ENCODE assay signal across 8 cellular contexts in genomic region chr17:41547921-41548843, GRCh38. TPM values are rescaled to one million over a fixed set of nuclear protein-coding genes. Genes with fewer than 3 reads are reported as not detected.
DNase-seq lines count a peak whose midpoint lies in the region; ATAC-seq, FAIRE-seq and TF ChIP-seq lines count a peak whose summit lies in the region.

No MANE protein-coding gene starts in this region.

- POLR2A ChIA-PET in HepG2 (lab: Yijun Ruan, JAX): interaction anchor here (1.0 to 3.3 kb wide), 6 partner anchors 11 to 729 kb away, joined by 3 to 26 read pairs (median 4); partner anchors contain the start of genes EIF1 and KRT19

- H4K20me1 ChIP-seq in HepG2 (ENCODE audit: insufficient read depth, low read length): no peaks in the 10 kb centered on the region

- no peak for FAIRE-seq in HepG2 (lab: Jason Lieb, UNC)

- no peak overlapping the region for H3K9ac ChIP-seq in HepG2 (ENCODE audit: insufficient read depth, low read depth, low read length)

- peaks cover 40% of the 10 kb centered on the region for H3K4me1 Mint-ChIP-seq in brain

- TF ChIP-seq EP300 in HepG2 (IDR thresholded peaks at IDR 0.05; ENCODE audit: low read depth in 2 of 2, low read length in 2 of 2) (no peak), HepG2 (CRISPR knock-in tag; IDR thresholded peaks at IDR 0.05; ENCODE audit: borderline replicate concordance) (no peak)

- no peak overlapping the region for H3K27ac ChIP-seq in HepG2 (ENCODE audit: extremely low read length, insufficient read depth, low read length)

- peak; percentile 26 for ATAC-seq in HepG2

- H3K27ac Mint-ChIP-seq in brain: peak overlapping the region; percentile 7 to 91 (median 74)

- peak overlapping the region in 2 of 3 experiments; percentile 18 to 67; a peak in 2 of 6 replicates for H3K4me3 ChIP-seq in HepG2 (replicated peaks in 1 of 3; ENCODE audit: insufficient read depth in 1 of 3, low read depth in 2 of 3, low read length in 3 of 3)

- no peak for TF ChIP-seq POLR2A in HepG2 (IDR thresholded peaks at IDR 0.05; ENCODE audit: insufficient read depth in 1 of 2, low read depth in 2 of 2, low read length in 2 of 2)

- peaks cover 12% of the 10 kb centered on the region for H3K27me3 Mint-ChIP-seq in brain

- no peaks in the 10 kb centered on the region for H3K36me3 ChIP-seq in HepG2 (replicated peaks in 1 of 2; ENCODE audit: control insufficient read depth in 1 of 2, insufficient read depth in 2 of 2, low read length in 2 of 2)

- no peaks in the 10 kb centered on the region for H3K36me3 Mint-ChIP-seq in brain

- 24% methylated on average over 15 of the region's 23 CpGs for WGBS in HepG2 (ENCODE audit: low lambda C conversion rate)

- H3K79me2 ChIP-seq in HepG2 (ENCODE audit: insufficient read depth, low read length): no peaks in the 10 kb centered on the region

- intact Hi-C loops in HepG2 (cut with micrococcal nuclease; ENCODE audit: unreplicated experiment): no loop called here

- H3K4me3 Mint-ChIP-seq in brain: no peak overlapping the region

- H3K9me3 ChIP-seq in HepG2 (ENCODE audit: low read length): no peaks in the 10 kb centered on the region

- H3K4me2 ChIP-seq in HepG2 (ENCODE audit: low read depth, low read length): peak overlapping the region; percentile 93

- H3K27me3 ChIP-seq in HepG2 (ENCODE audit: control insufficient read depth in 1 of 2, insufficient read depth in 2 of 2, low read length in 2 of 2): peaks cover 4 to 23% of the 10 kb centered on the region in 2 experiments; a peak in 4 of 5 replicates

- TF ChIP-seq CTCF in brain (conservative IDR thresholded peaks at IDR 0.05) (no peak), HepG2 (CRISPR knock-in tag; IDR thresholded peaks at IDR 0.05) (no peak)

- peaks cover 5 to 14% (median 10%) of the 10 kb centered on the region in 5 experiments for H3K9me3 Mint-ChIP-seq in brain

- H2AFZ ChIP-seq in HepG2 (ENCODE audit: low read length): peak overlapping the region; percentile 49

- H3K4me1 ChIP-seq in HepG2 (ENCODE audit: insufficient read depth, low read length): peaks cover 48% of the 10 kb centered on the region

- BruUV-seq in HepG2 (replicated peaks; lab: Mats Ljungman, UMichigan): no TSS peak

- in situ Hi-C loops in HepG2 (cut with HindIII; ENCODE audit: extremely low pct_ligation_motif_present, low pct_unique_long_range_greater_than_20kb): loop anchor here (5.0 kb wide), 2 partner anchors 61 to 114 kb away; partner anchors contain the start of gene KRT36

- peak; percentile 45 for DNase-seq in SIG-M5 treated with dmso at 0.1 percent for 504 hours (lab: John Stamatoyannopoulos, UW; ENCODE audit: unreplicated experiment)
- no peak for DNase-seq in SIG-M5 (lab: John Stamatoyannopoulos, UW)
- peak; percentile 97 for DNase-seq in SW480 (ENCODE audit: low spot score)
- DNase-seq in HepG2 (ENCODE audit: low spot score): no peak
- DNase-seq in stimulated activated CD4-positive, alpha-beta T cell treated with anti-CD3 and anti-CD28 coated beads, Interleukin-4, amount 100 ng/mL, for 4 hours: peak; percentile 50 to 76
- DNase-seq in GF-D8 (lab: John Stamatoyannopoulos, UW): no peak
- no peak for DNase-seq in NCI-H524 treated with DMSO at 0.1 percent for 48 hours (lab: John Stamatoyannopoulos, UW)

- no peak for TF ChIP-seq RAD21 in HepG2 (CRISPR knock-in tag; IDR thresholded peaks at IDR 0.05)

- CTCF ChIA-PET in HepG2 (lab: Yijun Ruan, JAX; ENCODE audit: low intra/inter-chr PET ratio, low total read pairs): interaction anchor here (1.1 to 6.3 kb wide), 9 partner anchors 20 to 745 kb away, joined by 4 to 84 read pairs (median 21); partner anchors contain the start of gene KRT19

RNA-seq across cellular contexts. Expression of gene KRT19, which starts 20.1 kb away (rescaled TPM):
- polyA plus RNA-seq in brain (ENCODE audit: insufficient read depth, low read depth, low replicate concordance) (42.9 TPM), HepG2 (2011; rRNA removed) (142 and 154 TPM in 2 replicates)
- total RNA-seq in HepG2 (2016; rRNA removed; fragmentation: Illumina TruSeq; extraction: Trizol): 114 and 131 TPM in 2 replicates
- total RNA-seq in HepG2 (2016; cell fraction: cytosol; rRNA removed; fragmentation: Illumina TruSeq; extraction: Trizol; ENCODE audit: low read depth): 56.4 and 59.6 TPM in 2 replicates
- 112 and 133 TPM in 2 replicates for total RNA-seq in HepG2 (2016; cell fraction: insoluble cytoplasmic fraction; rRNA removed; fragmentation: Illumina TruSeq; extraction: Trizol)
- total RNA-seq in HepG2 (2016; cell fraction: membrane; rRNA removed; fragmentation: Illumina TruSeq; extraction: Trizol): 51.6 and 55.7 TPM in 2 replicates
- 57.9 and 58.1 TPM in 2 replicates for total RNA-seq in HepG2 (2016; cell fraction: nucleus; rRNA removed; fragmentation: Illumina TruSeq; extraction: Trizol)
- polyA plus RNA-seq in HepG2 (2011; cell fraction: cytosol; rRNA removed): 133 and 195 TPM in 2 replicates
- polyA plus RNA-seq in HepG2 (2011; cell fraction: nucleus; rRNA removed): 87.0 and 93.3 TPM in 2 replicates
- 47.9 and 55.2 TPM in 2 replicates for polyA plus RNA-seq in HepG2 (2012)
- polyA plus RNA-seq in HepG2 (2016; cell fraction: cytosol; fragmentation: Illumina TruSeq; extraction: Trizol; ENCODE audit: low read depth): 48.0 and 50.3 TPM in 2 replicates
- 100 and 108 TPM in 2 replicates for polyA plus RNA-seq in HepG2 (2016; cell fraction: insoluble cytoplasmic fraction; fragmentation: Illumina TruSeq; extraction: Trizol; ENCODE audit: low read depth)
- polyA plus RNA-seq in HepG2 (2016; cell fraction: membrane; fragmentation: Illumina TruSeq; extraction: Trizol; ENCODE audit: low read depth): 41.2 and 41.6 TPM in 2 replicates
- 79.3 and 85.0 TPM in 2 replicates for polyA plus RNA-seq in HepG2 (2016; cell fraction: nucleus; fragmentation: Illumina TruSeq; extraction: Trizol; ENCODE audit: insufficient read depth, low read depth)
- polyA minus RNA-seq in HepG2 (2011; rRNA and poly(A)+ RNA removed; ENCODE audit: low replicate concordance): 163 and 173 TPM in 2 replicates
- polyA minus RNA-seq in HepG2 (2011; cell fraction: cytosol; rRNA and poly(A)+ RNA removed): 82.1 and 108 TPM in 2 replicates
- polyA minus RNA-seq in HepG2 (2011; cell fraction: nucleus; rRNA and poly(A)+ RNA removed): 23.6 and 27.8 TPM in 2 replicates

RNA-seq across cellular contexts. Expression of gene KRT9, which starts 23.7 kb away (rescaled TPM):
- polyA plus RNA-seq in brain (ENCODE audit: insufficient read depth, low read depth, low replicate concordance) (not detected), HepG2 (2011; rRNA removed) (not detected in 2 replicates)
- not detected in 2 replicates for total RNA-seq in HepG2 (2016; rRNA removed; fragmentation: Illumina TruSeq; extraction: Trizol)
- not detected in 2 replicates for total RNA-seq in HepG2 (2016; cell fraction: cytosol; rRNA removed; fragmentation: Illumina TruSeq; extraction: Trizol; ENCODE audit: low read depth)
- not detected in 2 replicates for total RNA-seq in HepG2 (2016; cell fraction: insoluble cytoplasmic fraction; rRNA removed; fragmentation: Illumina TruSeq; extraction: Trizol)
- total RNA-seq in HepG2 (2016; cell fraction: membrane; rRNA removed; fragmentation: Illumina TruSeq; extraction: Trizol): not detected in 2 replicates
- not detected in 2 replicates for total RNA-seq in HepG2 (2016; cell fraction: nucleus; rRNA removed; fragmentation: Illumina TruSeq; extraction: Trizol)
- not detected in 2 replicates for polyA plus RNA-seq in HepG2 (2011; cell fraction: cytosol; rRNA removed)
- polyA plus RNA-seq in HepG2 (2011; cell fraction: nucleus; rRNA removed): not detected in 2 replicates
- not detected in 2 replicates for polyA plus RNA-seq in HepG2 (2012)
- not detected in 2 replicates for polyA plus RNA-seq in HepG2 (2016; cell fraction: cytosol; fragmentation: Illumina TruSeq; extraction: Trizol; ENCODE audit: low read depth)
- not detected in 2 replicates for polyA plus RNA-seq in HepG2 (2016; cell fraction: insoluble cytoplasmic fraction; fragmentation: Illumina TruSeq; extraction: Trizol; ENCODE audit: low read depth)
- polyA plus RNA-seq in HepG2 (2016; cell fraction: membrane; fragmentation: Illumina TruSeq; extraction: Trizol; ENCODE audit: low read depth): not detected in 2 replicates
- not detected in 2 replicates for polyA plus RNA-seq in HepG2 (2016; cell fraction: nucleus; fragmentation: Illumina TruSeq; extraction: Trizol; ENCODE audit: insufficient read depth, low read depth)
- polyA minus RNA-seq in HepG2 (2011; rRNA and poly(A)+ RNA removed; ENCODE audit: low replicate concordance): 0.19 TPM in 1 of 2 replicates, not detected in the other
- polyA minus RNA-seq in HepG2 (2011; cell fraction: cytosol; rRNA and poly(A)+ RNA removed): not detected in 2 replicates
- polyA minus RNA-seq in HepG2 (2011; cell fraction: nucleus; rRNA and poly(A)+ RNA removed): not detected in 2 replicates

RNA-seq across cellular contexts. Expression of gene KRT15, which starts 29.5 kb away (rescaled TPM):
- polyA plus RNA-seq in brain (ENCODE audit: insufficient read depth, low read depth, low replicate concordance) (2.3 TPM), HepG2 (2011; rRNA removed) (0.63 and 1.2 TPM in 2 replicates)
- total RNA-seq in HepG2 (2016; rRNA removed; fragmentation: Illumina TruSeq; extraction: Trizol): 0.46 and 0.94 TPM in 2 replicates
- 0.26 and 0.30 TPM in 2 replicates for total RNA-seq in HepG2 (2016; cell fraction: cytosol; rRNA removed; fragmentation: Illumina TruSeq; extraction: Trizol; ENCODE audit: low read depth)
- total RNA-seq in HepG2 (2016; cell fraction: insoluble cytoplasmic fraction; rRNA removed; fragmentation: Illumina TruSeq; extraction: Trizol): 0.52 and 0.62 TPM in 2 replicates
- 0.53 and 0.59 TPM in 2 replicates for total RNA-seq in HepG2 (2016; cell fraction: membrane; rRNA removed; fragmentation: Illumina TruSeq; extraction: Trizol)
- total RNA-seq in HepG2 (2016; cell fraction: nucleus; rRNA removed; fragmentation: Illumina TruSeq; extraction: Trizol): 0.63 and 1.2 TPM in 2 replicates
- polyA plus RNA-seq in HepG2 (2011; cell fraction: cytosol; rRNA removed): 0.85 and 0.87 TPM in 2 replicates
- polyA plus RNA-seq in HepG2 (2011; cell fraction: nucleus; rRNA removed): 1.6 and 2.2 TPM in 2 replicates
- polyA plus RNA-seq in HepG2 (2012): 0.27 and 0.33 TPM in 2 replicates
- 0.18 and 0.42 TPM in 2 replicates for polyA plus RNA-seq in HepG2 (2016; cell fraction: cytosol; fragmentation: Illumina TruSeq; extraction: Trizol; ENCODE audit: low read depth)
- 0.56 and 0.61 TPM in 2 replicates for polyA plus RNA-seq in HepG2 (2016; cell fraction: insoluble cytoplasmic fraction; fragmentation: Illumina TruSeq; extraction: Trizol; ENCODE audit: low read depth)
- 0.31 and 0.50 TPM in 2 replicates for polyA plus RNA-seq in HepG2 (2016; cell fraction: membrane; fragmentation: Illumina TruSeq; extraction: Trizol; ENCODE audit: low read depth)
- 1.0 TPM in 2 replicates for polyA plus RNA-seq in HepG2 (2016; cell fraction: nucleus; fragmentation: Illumina TruSeq; extraction: Trizol; ENCODE audit: insufficient read depth, low read depth)
- polyA minus RNA-seq in HepG2 (2011; rRNA and poly(A)+ RNA removed; ENCODE audit: low replicate concordance): 0.28 and 4.2 TPM in 2 replicates
- 1.1 TPM in 1 of 2 replicates, not detected in the other for polyA minus RNA-seq in HepG2 (2011; cell fraction: cytosol; rRNA and poly(A)+ RNA removed)
- polyA minus RNA-seq in HepG2 (2011; cell fraction: nucleus; rRNA and poly(A)+ RNA removed): 0.39 and 0.62 TPM in 2 replicates

RNA-seq across cellular contexts. Expression of gene KRT14, which starts 38.5 kb away (rescaled TPM):
- not detected for polyA plus RNA-seq in brain (ENCODE audit: insufficient read depth, low read depth, low replicate concordance)
- not detected in 2 replicates for total RNA-seq in HepG2 (2016; rRNA removed; fragmentation: Illumina TruSeq; extraction: Trizol)
- not detected in 2 replicates for total RNA-seq in HepG2 (2016; cell fraction: cytosol; rRNA removed; fragmentation: Illumina TruSeq; extraction: Trizol; ENCODE audit: low read depth)
- total RNA-seq in HepG2 (2016; cell fraction: insoluble cytoplasmic fraction; rRNA removed; fragmentation: Illumina TruSeq; extraction: Trizol): not detected in 2 replicates
- total RNA-seq in HepG2 (2016; cell fraction: membrane; rRNA removed; fragmentation: Illumina TruSeq; extraction: Trizol): not detected in 2 replicates
- total RNA-seq in HepG2 (2016; cell fraction: nucleus; rRNA removed; fragmentation: Illumina TruSeq; extraction: Trizol): not detected in 2 replicates
- 0.09 and 0.37 TPM in 2 replicates for polyA plus RNA-seq in HepG2 (2011; rRNA removed)
- polyA plus RNA-seq in HepG2 (2011; cell fraction: cytosol; rRNA removed): 0.03 and 0.04 TPM in 2 replicates
- not detected in 2 replicates for polyA plus RNA-seq in HepG2 (2011; cell fraction: nucleus; rRNA removed)
- not detected in 2 replicates for polyA plus RNA-seq in HepG2 (2012)
- polyA plus RNA-seq in HepG2 (2016; cell fraction: cytosol; fragmentation: Illumina TruSeq; extraction: Trizol; ENCODE audit: low read depth): not detected in 2 replicates
- not detected in 2 replicates for polyA plus RNA-seq in HepG2 (2016; cell fraction: insoluble cytoplasmic fraction; fragmentation: Illumina TruSeq; extraction: Trizol; ENCODE audit: low read depth)
- polyA plus RNA-seq in HepG2 (2016; cell fraction: membrane; fragmentation: Illumina TruSeq; extraction: Trizol; ENCODE audit: low read depth): not detected in 2 replicates
- not detected in 2 replicates for polyA plus RNA-seq in HepG2 (2016; cell fraction: nucleus; fragmentation: Illumina TruSeq; extraction: Trizol; ENCODE audit: insufficient read depth, low read depth)
- 9.6 TPM in 1 of 2 replicates, not detected in the other for polyA minus RNA-seq in HepG2 (2011; rRNA and poly(A)+ RNA removed; ENCODE audit: low replicate concordance)
- not detected in 2 replicates for polyA minus RNA-seq in HepG2 (2011; cell fraction: cytosol; rRNA and poly(A)+ RNA removed)
- not detected in 2 replicates for polyA minus RNA-seq in HepG2 (2011; cell fraction: nucleus; rRNA and poly(A)+ RNA removed)

RNA-seq across cellular contexts. Expression of gene KRT13, which starts 42.8 kb away (rescaled TPM):
- polyA plus RNA-seq in brain (ENCODE audit: insufficient read depth, low read depth, low replicate concordance) (not detected), HepG2 (2011; rRNA removed) (0.30 TPM in 1 of 2 replicates, not detected in the other)
- not detected in 2 replicates for total RNA-seq in HepG2 (2016; rRNA removed; fragmentation: Illumina TruSeq; extraction: Trizol)
- not detected in 2 replicates for total RNA-seq in HepG2 (2016; cell fraction: cytosol; rRNA removed; fragmentation: Illumina TruSeq; extraction: Trizol; ENCODE audit: low read depth)
- not detected in 2 replicates for total RNA-seq in HepG2 (2016; cell fraction: insoluble cytoplasmic fraction; rRNA removed; fragmentation: Illumina TruSeq; extraction: Trizol)
- total RNA-seq in HepG2 (2016; cell fraction: membrane; rRNA removed; fragmentation: Illumina TruSeq; extraction: Trizol): not detected in 2 replicates
- total RNA-seq in HepG2 (2016; cell fraction: nucleus; rRNA removed; fragmentation: Illumina TruSeq; extraction: Trizol): not detected in 2 replicates
- polyA plus RNA-seq in HepG2 (2011; cell fraction: cytosol; rRNA removed): 0.05 TPM in 1 of 2 replicates, not detected in the other
- 0.09 TPM in 1 of 2 replicates, not detected in the other for polyA plus RNA-seq in HepG2 (2011; cell fraction: nucleus; rRNA removed)
- polyA plus RNA-seq in HepG2 (2012): not detected in 2 replicates
- polyA plus RNA-seq in HepG2 (2016; cell fraction: cytosol; fragmentation: Illumina TruSeq; extraction: Trizol; ENCODE audit: low read depth): not detected in 2 replicates
- polyA plus RNA-seq in HepG2 (2016; cell fraction: insoluble cytoplasmic fraction; fragmentation: Illumina TruSeq; extraction: Trizol; ENCODE audit: low read depth): not detected in 2 replicates
- not detected in 2 replicates for polyA plus RNA-seq in HepG2 (2016; cell fraction: membrane; fragmentation: Illumina TruSeq; extraction: Trizol; ENCODE audit: low read depth)
- not detected in 2 replicates for polyA plus RNA-seq in HepG2 (2016; cell fraction: nucleus; fragmentation: Illumina TruSeq; extraction: Trizol; ENCODE audit: insufficient read depth, low read depth)
- polyA minus RNA-seq in HepG2 (2011; rRNA and poly(A)+ RNA removed; ENCODE audit: low replicate concordance): 0.70 TPM in 1 of 2 replicates, not detected in the other
- not detected in 2 replicates for polyA minus RNA-seq in HepG2 (2011; cell fraction: cytosol; rRNA and poly(A)+ RNA removed)
- not detected in 2 replicates for polyA minus RNA-seq in HepG2 (2011; cell fraction: nucleus; rRNA and poly(A)+ RNA removed)

Comparison
In these comparisons a context has a peak if more than half of its experiments do, and no peak if none do; other contexts are left out.
1. DNase-seq: peak in SIG-M5 treated with dmso at 0.1 percent for 504 hours (single experiment), SW480 (single experiment) and stimulated activated CD4-positive, alpha-beta T cell treated with anti-CD3 and anti-CD28 coated beads, Interleukin-4, amount 100 ng/mL, for 4 hours (2 of 2); none in SIG-M5 (single experiment), HepG2 (single experiment), GF-D8 (single experiment) and NCI-H524 treated with DMSO at 0.1 percent for 48 hours (single experiment).